In genomic region chr16:17367932-17368331, GRCh38 we compare ENCODE assay signal across 11 cellular contexts.
DNase-seq lines count a peak whose midpoint lies in the region; ATAC-seq and TF ChIP-seq lines count a peak whose summit lies in the region.
"Had no signal": no experiment of that assay in that cellular context is flagged by ENCODE, and none has a peak within 500 bp of the region (broad histone marks: within the 10 kb centered on the region; RNA-seq: fewer than 3 reads in every experiment).

No MANE protein-coding gene starts in this region.

- intact Hi-C loops in esophagus muscularis mucosa (cut with DNase I) = loop anchor here (5.0 kb wide), 1 partner anchor 99 kb away; no protein-coding TSS in a partner anchor

- H3K27me3 Mint-ChIP-seq in activated CD4-positive, alpha-beta T cell treated with anti-CD3 and anti-CD28 coated beads, Interleukin-2, amount 10 ng/mL, durations not matched to agents 7 days and 5 days = no peaks in the 10 kb centered on the region
- H3K27me3 Mint-ChIP-seq in stimulated activated memory B cell treated with anti-CD40 and anti-IgM and Interleukin-4, amounts not matched to agents 10 μg/mL and 1 μg/mL and 100 μg/mL, for 72 hours = no peaks in the 10 kb centered on the region

- no peak for TF ChIP-seq EP300 in esophagus muscularis mucosa (IDR thresholded peaks at IDR 0.05)

- H3K27me3 ChIP-seq in esophagus muscularis mucosa = no peaks in the 10 kb centered on the region

- H3K27ac ChIP-seq in esophagus muscularis mucosa (replicated peaks in 1 of 4) = peak overlapping the region; percentile 15 to 69 (median 66)
- H3K27ac ChIP-seq: WERI-Rb-1 had no signal

- peak overlapping the region; percentile 31 for H3K4me3 Mint-ChIP-seq in activated CD4-positive, alpha-beta T cell treated with anti-CD3 and anti-CD28 coated beads, Interleukin-2, amount 10 ng/mL, durations not matched to agents 7 days and 5 days
- H3K4me3 Mint-ChIP-seq in stimulated activated memory B cell treated with anti-CD40 and anti-IgM and Interleukin-4, amounts not matched to agents 10 μg/mL and 1 μg/mL and 100 μg/mL, for 72 hours = no peak overlapping the region

- ATAC-seq in SK-N-SH treated with all-trans-retinoic acid at 6 μM for 48 hours = peak; percentile 11; the same call in 2 of the 3 replicates
- no peak for ATAC-seq in stimulated activated memory B cell treated with anti-CD40 and anti-IgM and Interleukin-4, amounts not matched to agents 10 μg/mL and 1 μg/mL and 100 μg/mL, for 72 hours
- ATAC-seq: left colon had no signal

- WGBS in esophagus muscularis mucosa = 41% methylated on average over 10 of the region's 10 CpGs

- H3K36me3 Mint-ChIP-seq in activated CD4-positive, alpha-beta T cell treated with anti-CD3 and anti-CD28 coated beads, Interleukin-2, amount 10 ng/mL, durations not matched to agents 7 days and 5 days (ENCODE audit: low read depth) = peaks cover 58% of the 10 kb centered on the region
- H3K36me3 Mint-ChIP-seq in stimulated activated memory B cell treated with anti-CD40 and anti-IgM and Interleukin-4, amounts not matched to agents 10 μg/mL and 1 μg/mL and 100 μg/mL, for 72 hours = peaks cover 12% of the 10 kb centered on the region

- TF ChIP-seq POLR2A in esophagus muscularis mucosa (IDR thresholded peaks at IDR 0.05; ENCODE audit: low read depth) = no peak

- no peak overlapping the region for H3K4me3 ChIP-seq in esophagus muscularis mucosa

- CTCF ChIA-PET in activated CD4-positive, alpha-beta T cell treated with anti-CD3 and anti-CD28 coated beads, Interleukin-2, amount 10 ng/mL, durations not matched to agents 7 days and 5 days (lab: Charles Lee) = interaction anchor here (1.9 to 2.3 kb wide), 2 partner anchors 8 to 10 kb away, joined by 3 to 8 read pairs; no protein-coding TSS in a partner anchor

- POLR2A ChIA-PET in activated CD4-positive, alpha-beta T cell treated with anti-CD3 and anti-CD28 coated beads, Interleukin-2, amount 10 ng/mL, durations not matched to agents 7 days and 5 days (lab: Charles Lee) = no interaction called here

- peaks cover 7% of the 10 kb centered on the region for H3K9me3 Mint-ChIP-seq in activated CD4-positive, alpha-beta T cell treated with anti-CD3 and anti-CD28 coated beads, Interleukin-2, amount 10 ng/mL, durations not matched to agents 7 days and 5 days
- H3K9me3 Mint-ChIP-seq in stimulated activated memory B cell treated with anti-CD40 and anti-IgM and Interleukin-4, amounts not matched to agents 10 μg/mL and 1 μg/mL and 100 μg/mL, for 72 hours = peaks cover 2% of the 10 kb centered on the region

- no peak for DNase-seq in activated CD4-positive, alpha-beta T cell treated with anti-CD3 and anti-CD28 coated beads, Interleukin-2, amount 10 ng/mL, durations not matched to agents 7 days and 5 days
- no peak for DNase-seq in activated CD4-positive, alpha-beta T cell treated with anti-CD3 and anti-CD28 coated beads for 1 hour
- DNase-seq in esophagus muscularis mucosa (ENCODE audit: extremely low spot score) (no peak), NCI-H524 treated with DMSO at 0.1 percent for 48 hours (lab: John Stamatoyannopoulos, UW) (no peak), occipital lobe (lab: John Stamatoyannopoulos, UW) (no peak), RKO (ENCODE audit: low spot score) (no peak)
- DNase-seq: left colon, NCI-H2081, WERI-Rb-1 had no signal

- H3K4me1 ChIP-seq in esophagus muscularis mucosa = peaks cover 34 to 88% (median 84%) of the 10 kb centered on the region in 4 donors

- H3K36me3 ChIP-seq in esophagus muscularis mucosa = no peaks in the 10 kb centered on the region
- H3K36me3 ChIP-seq: WERI-Rb-1 had no signal

- no peaks in the 10 kb centered on the region for H3K9me3 ChIP-seq in esophagus muscularis mucosa

- peaks cover 96% of the 10 kb centered on the region for H3K4me1 Mint-ChIP-seq in activated CD4-positive, alpha-beta T cell treated with anti-CD3 and anti-CD28 coated beads, Interleukin-2, amount 10 ng/mL, durations not matched to agents 7 days and 5 days
- H3K4me1 Mint-ChIP-seq in stimulated activated memory B cell treated with anti-CD40 and anti-IgM and Interleukin-4, amounts not matched to agents 10 μg/mL and 1 μg/mL and 100 μg/mL, for 72 hours = peaks cover 77% of the 10 kb centered on the region

- peak overlapping the region; percentile 99 for H3K27ac Mint-ChIP-seq in activated CD4-positive, alpha-beta T cell treated with anti-CD3 and anti-CD28 coated beads, Interleukin-2, amount 10 ng/mL, durations not matched to agents 7 days and 5 days
- peak overlapping the region; percentile 97 for H3K27ac Mint-ChIP-seq in stimulated activated memory B cell treated with anti-CD40 and anti-IgM and Interleukin-4, amounts not matched to agents 10 μg/mL and 1 μg/mL and 100 μg/mL, for 72 hours

- TF ChIP-seq CTCF in esophagus muscularis mucosa (IDR thresholded peaks at IDR 0.05) = peak in 1 of 3 experiments; percentile 29

TF ChIP-seq in SK-N-SH treated with all-trans-retinoic acid at 6 μM for 48 hours, 23 proteins besides CTCF, POLR2A, EP300 and RAD21:
- no peak for TF ChIP-seq ZNF70 (CRISPR knock-in tag; IDR thresholded peaks at IDR 0.05)
- no peak for TF ChIP-seq CSDC2 (CRISPR knock-in tag; IDR thresholded peaks at IDR 0.05)
- TF ChIP-seq ZC3H10 (CRISPR knock-in tag; IDR thresholded peaks at IDR 0.05) = no peak
- TF ChIP-seq ZFP30 (CRISPR knock-in tag; IDR thresholded peaks at IDR 0.05) = no peak
- TF ChIP-seq ZNF565 (CRISPR knock-in tag; conservative IDR thresholded peaks at IDR 0.05; ENCODE audit: low read depth) = no peak
- TF ChIP-seq GLIS3 (CRISPR knock-in tag; IDR thresholded peaks at IDR 0.05) = no peak
- no peak for TF ChIP-seq POU6F1 (CRISPR knock-in tag; IDR thresholded peaks at IDR 0.05; ENCODE audit: borderline replicate concordance, low read depth)
- no peak for TF ChIP-seq ZFP3 (CRISPR knock-in tag; IDR thresholded peaks at IDR 0.05)
- TF ChIP-seq ISL1 (CRISPR knock-in tag; IDR thresholded peaks at IDR 0.05) = no peak
- no peak for TF ChIP-seq PPARA (CRISPR knock-in tag; IDR thresholded peaks at IDR 0.05; ENCODE audit: borderline replicate concordance)
- TF ChIP-seq SNAI2 (CRISPR knock-in tag; IDR thresholded peaks at IDR 0.05) = no peak
- TF ChIP-seq RARB (CRISPR knock-in tag; IDR thresholded peaks at IDR 0.05) = no peak
